8 cellular contexts compared by ENCODE assay signal in the genomic region with DNA sequence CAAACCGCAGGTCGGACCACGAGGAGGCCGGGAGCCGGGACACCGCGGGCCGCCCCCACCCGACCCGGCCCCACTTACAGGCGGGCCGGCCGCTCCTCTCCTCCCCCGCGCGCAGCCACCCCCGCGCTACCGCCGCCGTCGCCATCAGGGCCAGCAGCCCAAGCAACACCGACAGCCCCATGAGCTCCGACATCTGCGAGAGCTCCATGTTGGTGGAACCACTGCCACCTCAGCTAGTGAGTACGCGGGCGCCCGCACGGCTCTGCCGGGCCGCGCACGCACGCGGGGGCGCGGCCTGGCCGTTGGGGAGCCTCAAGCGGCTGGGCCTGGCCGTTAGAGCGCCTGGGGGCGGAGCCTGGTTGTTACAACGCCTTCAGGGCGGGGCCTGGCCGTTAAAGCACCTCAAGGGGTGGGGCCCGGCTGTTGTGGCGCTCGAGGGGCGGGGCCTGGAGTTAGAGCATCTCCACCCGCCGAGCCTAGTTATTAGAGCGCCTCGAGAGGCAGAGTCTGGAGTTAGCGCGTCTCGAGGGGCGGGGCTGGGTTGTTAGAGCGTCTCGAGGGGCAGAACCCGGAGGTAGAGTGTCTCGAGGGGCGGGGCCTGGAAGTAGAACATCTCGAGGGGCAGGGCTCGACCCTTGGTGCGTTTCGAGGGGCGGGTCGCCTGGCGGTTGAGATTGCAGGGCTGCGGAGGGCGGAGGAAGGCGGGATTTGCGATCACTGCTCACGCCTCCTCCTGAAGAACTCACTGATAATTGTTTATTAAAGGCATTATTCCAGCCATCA. TPM values are rescaled to one million over a fixed set of nuclear protein-coding genes. Genes with fewer than 3 reads are reported as not detected.
A peak's percentile ranks its signal among the peaks of the same experiment; 100 is the strongest.
DNase-seq lines count a peak whose midpoint lies in the region; ATAC-seq and TF ChIP-seq lines count a peak whose summit lies in the region.

A gene with protein sequence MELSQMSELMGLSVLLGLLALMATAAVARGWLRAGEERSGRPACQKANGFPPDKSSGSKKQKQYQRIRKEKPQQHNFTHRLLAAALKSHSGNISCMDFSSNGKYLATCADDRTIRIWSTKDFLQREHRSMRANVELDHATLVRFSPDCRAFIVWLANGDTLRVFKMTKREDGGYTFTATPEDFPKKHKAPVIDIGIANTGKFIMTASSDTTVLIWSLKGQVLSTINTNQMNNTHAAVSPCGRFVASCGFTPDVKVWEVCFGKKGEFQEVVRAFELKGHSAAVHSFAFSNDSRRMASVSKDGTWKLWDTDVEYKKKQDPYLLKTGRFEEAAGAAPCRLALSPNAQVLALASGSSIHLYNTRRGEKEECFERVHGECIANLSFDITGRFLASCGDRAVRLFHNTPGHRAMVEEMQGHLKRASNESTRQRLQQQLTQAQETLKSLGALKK (minus strand): TSS at position 238 of the 783 bp plus-strand sequence. CDS start 30 bp downstream, at position 208.

- H3K27ac ChIP-seq in parathyroid adenoma, result peak within 1 kb of the TSS; percentile 47
- H3K27ac ChIP-seq in tibial nerve, result peak within 1 kb of the TSS; percentile 90 to 96 (median 92)

- 0% methylated on average over 27 to 54 of the region's 75 CpGs for WGBS in tibial nerve, 2 donors

- ATAC-seq in HG02759 (IDR thresholded peaks at IDR 0.05; ENCODE audit: unreplicated experiment), result peak; percentile 90
- peak; percentile 98 for ATAC-seq in Right ventricle myocardium superior (ENCODE audit: poor library complexity)

- peak; percentile 23 for TF ChIP-seq CTCF in GM12873 (IDR thresholded peaks at IDR 0.05; ENCODE audit: insufficient read depth, low read depth, low read length, missing control alignments)
- TF ChIP-seq CTCF in parathyroid adenoma (IDR thresholded peaks at IDR 0.05), result peak; percentile 14
- peak in 3 of 5 experiments; percentile 16 to 39 (median 37) for TF ChIP-seq CTCF in tibial nerve (IDR thresholded peaks at IDR 0.05)

- TF ChIP-seq EP300 in tibial nerve (IDR thresholded peaks at IDR 0.05), result peak in 1 of 2 donors; percentile 72

- H3K4me3 ChIP-seq in parathyroid adenoma (ENCODE audit: low read depth, low read length), result peak within 1 kb of the TSS; percentile 72
- H3K4me3 ChIP-seq in tibial nerve, result peak within 1 kb of the TSS; percentile 71 to 98 (median 89)

- H3K79me2 ChIP-seq in parathyroid adenoma, result peaks cover 9% of the 10 kb centered on the region

- H3K4me2 ChIP-seq in parathyroid adenoma (ENCODE audit: low read length), result peak within 1 kb of the TSS; percentile 78

- peak; percentile 99 to 100 (median 99) for DNase-seq in NCI-H1417 (lab: John Stamatoyannopoulos, UW)
- peak; percentile 98 to 99 for DNase-seq in SW 1271 (lab: John Stamatoyannopoulos, UW)
- peak; percentile 97 for DNase-seq in activated naive CD8-positive, alpha-beta T cell treated with anti-CD3 and anti-CD28 coated beads, Interleukin-2, amount 50 U/mL, for 16 hours (ENCODE audit: low read depth, low spot score)
- peak; percentile 100 for DNase-seq in Right ventricle myocardium superior
- DNase-seq in tibial nerve (ENCODE audit: low spot score in 2 of 2), result peak; percentile 98 to 99

- TF ChIP-seq POLR2A in tibial nerve (IDR thresholded peaks at IDR 0.05), result peak; percentile 79 to 87

- intact Hi-C loops in Right ventricle myocardium superior (cut with DNase I), result no loop called here

- peak within 1 kb of the TSS; percentile 84 for H3K9ac ChIP-seq in parathyroid adenoma

- no peaks in the 10 kb centered on the region for H3K27me3 ChIP-seq in parathyroid adenoma (ENCODE audit: control insufficient read depth, insufficient read depth, low read length)
- H3K27me3 ChIP-seq in tibial nerve, result no peaks in the 10 kb centered on the region

- H3K36me3 ChIP-seq in parathyroid adenoma (ENCODE audit: control insufficient read depth, insufficient read depth, low read length), result no peaks in the 10 kb centered on the region
- H3K36me3 ChIP-seq in tibial nerve, result peaks cover 0 to 25% (median 7%) of the 10 kb centered on the region in 3 donors

- H3K9me3 ChIP-seq in parathyroid adenoma (ENCODE audit: control insufficient read depth, low read length) (no peaks in the 10 kb centered on the region), tibial nerve (no peaks in the 10 kb centered on the region)

- peak within 1 kb of the TSS; percentile 97 for H2AFZ ChIP-seq in parathyroid adenoma

- H3K4me1 ChIP-seq in parathyroid adenoma, result no peaks in the 10 kb centered on the region
- H3K4me1 ChIP-seq in tibial nerve, result peaks cover 0 to 41% (median 17%) of the 10 kb centered on the region in 4 donors

RNA-seq across cellular contexts. Expression of the gene that starts here (rescaled TPM):
- total RNA-seq in Right ventricle myocardium superior, result 10.6 TPM
- 10 to 100 TPM; 36.6 to 70.8 (median 49.2) TPM for total RNA-seq in tibial nerve

Comparison
In these comparisons a context has a peak if more than half of its experiments do, and no peak if none do; other contexts are left out.
1. Peak in every context shown above with its lines: DNase-seq, ATAC-seq, H3K4me3 ChIP-seq and H3K27ac ChIP-seq.